ENCODE assay signal across 2 cellular contexts in genomic region chr13:103093649-103094048, GRCh38. TPM values are rescaled to one million over a fixed set of nuclear protein-coding genes. Genes with fewer than 3 reads are reported as not detected.
"Had no signal": no experiment of that assay in that cellular context is flagged by ENCODE, and none has a peak within 500 bp of the region (broad histone marks: within the 10 kb centered on the region; RNA-seq: fewer than 3 reads in every experiment).

No MANE protein-coding gene starts in this region.

RNA-seq across cellular contexts. Expression of gene SLC10A2, which starts 27.4 kb away (rescaled TPM):
- total RNA-seq: G401, GM12878 had no signal
